In the genomic region with DNA sequence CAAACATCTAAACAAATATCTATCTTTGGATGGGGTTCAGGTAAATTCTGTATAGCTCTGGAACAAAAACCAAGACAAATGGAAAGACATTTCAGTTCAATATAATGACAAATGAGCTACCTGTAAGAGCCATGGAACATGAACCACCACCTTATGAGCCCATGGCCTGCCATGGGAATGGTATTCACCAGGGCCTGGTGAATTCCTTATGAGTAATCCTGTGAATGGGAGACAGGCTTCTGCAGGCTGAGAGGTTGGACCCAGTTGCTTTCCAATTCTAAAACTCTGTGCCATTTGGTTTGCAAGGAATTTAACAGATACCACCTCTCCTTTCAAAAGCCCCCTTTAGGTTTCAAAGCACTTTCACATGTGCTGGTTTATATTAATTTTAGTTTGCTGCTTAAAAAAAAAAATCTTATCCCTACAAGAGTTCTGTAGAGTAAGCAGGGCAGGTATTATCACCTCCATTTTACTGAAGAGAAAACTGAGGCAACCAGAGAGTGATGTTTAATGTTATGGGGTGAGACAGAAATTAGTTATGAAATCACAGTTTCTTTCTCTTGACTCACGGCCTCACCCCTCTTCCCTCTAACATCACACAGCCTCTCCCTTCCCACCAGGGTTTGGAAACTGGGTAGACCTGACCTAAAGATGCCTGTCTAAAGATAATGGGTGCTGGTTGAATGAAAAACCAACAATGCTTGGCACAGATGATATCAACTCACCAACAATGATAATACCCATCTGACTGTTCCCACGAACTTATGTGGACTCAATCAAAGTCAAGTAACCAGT, we compare ENCODE assay signal across 14 cellular contexts.
"Had no signal": no experiment of that assay in that cellular context is flagged by ENCODE, and none has a peak within 500 bp of the region (broad histone marks: within the 10 kb centered on the region; RNA-seq: fewer than 3 reads in every experiment).

No MANE protein-coding gene starts in this region.

- H3K9me3 ChIP-seq: heart left ventricle, stomach, thoracic aorta, uterus had no signal

- H3K27ac ChIP-seq: heart left ventricle, stomach, thoracic aorta, uterus had no signal

- H3K27me3 ChIP-seq: stomach, uterus had no signal

- DNase-seq: activated B cell treated with CpG ODN at 0.5 μM for 24 hours; activated CD4-positive, alpha-beta T cell treated with anti-CD3 and anti-CD28 coated beads, Interleukin-2, amount 10 ng/mL, durations not matched to agents 24 days and 14 days; activated CD8-positive, alpha-beta memory T cell treated with anti-CD3 and anti-CD28 coated beads for 24 hours; activated naive CD4-positive, alpha-beta T cell treated with anti-CD3 and anti-CD28 coated beads for 36 hours; central memory CD4-positive, alpha-beta T cell; effector memory CD8-positive, alpha-beta T cell; heart left ventricle; left ventricle myocardium superior; stomach; uterus had no signal

- H3K36me3 ChIP-seq: heart left ventricle, stomach, thoracic aorta, uterus had no signal

- H3K4me1 ChIP-seq: heart left ventricle, stomach, uterus had no signal

- FAIRE-seq: frontal cortex, islet of Langerhans had no signal

- H3K4me3 ChIP-seq: heart left ventricle, stomach, thoracic aorta, uterus had no signal

- ATAC-seq: activated T-helper 17 cell treated with anti-CD3 and anti-CD28 coated beads, Interleukin-2, amount 50 U/mL, for 72 hours; effector memory CD8-positive, alpha-beta T cell; heart left ventricle; left ventricle myocardium superior had no signal
